In the genomic region with DNA sequence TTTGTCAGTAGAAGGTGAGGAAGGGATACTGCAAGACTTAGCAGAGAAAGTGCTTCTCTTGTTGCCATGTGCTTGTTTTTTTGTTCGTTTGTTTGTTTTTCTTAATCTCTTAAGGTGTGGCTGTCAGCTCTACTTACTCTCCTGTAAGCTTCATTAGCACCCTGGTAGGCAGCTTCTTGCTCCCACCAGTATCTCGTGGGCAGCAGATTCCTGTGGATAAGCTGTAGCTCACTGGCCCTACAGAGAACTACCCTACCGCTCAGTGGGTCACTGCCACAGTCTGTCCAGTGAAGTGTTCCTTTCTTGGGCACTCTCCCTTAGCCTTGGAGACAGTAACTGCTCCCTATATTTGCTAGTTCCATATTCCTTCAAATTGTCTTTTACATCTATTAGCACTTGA, we compare ENCODE assay signal across 18 cellular contexts. TPM values are rescaled to one million over a fixed set of nuclear protein-coding genes. Genes with fewer than 3 reads are reported as not detected.
A peak's percentile ranks its signal among the peaks of the same experiment; 100 is the strongest.
DNase-seq lines count a peak whose midpoint lies in the region; ATAC-seq, FAIRE-seq and TF ChIP-seq lines count a peak whose summit lies in the region.
"Had no signal": no experiment of that assay in that cellular context is flagged by ENCODE, and none has a peak within 500 bp of the region (broad histone marks: within the 10 kb centered on the region; RNA-seq: fewer than 3 reads in every experiment).

No MANE protein-coding gene starts in this region.

- no peak for FAIRE-seq in keratinocyte (lab: Jason Lieb, UNC)
- no peak for FAIRE-seq in HepG2 (lab: Jason Lieb, UNC)

- in situ Hi-C loops in HepG2 (cut with HindIII; ENCODE audit: extremely low pct_ligation_motif_present, low pct_unique_long_range_greater_than_20kb): no loop called here

- no peaks in the 10 kb centered on the region for H3F3A ChIP-seq in SK-N-SH (replicated peaks; ENCODE audit: insufficient read depth)

- dilution Hi-C loops in keratinocyte (cut with MboI; ENCODE audit: extremely low pct_ligation_motif_present, low sequenced_read_pairs): no loop called here

- no peak overlapping the region for H3K4me3 ChIP-seq in SK-N-SH (ENCODE audit: low read depth in 2 of 2, low read length in 1 of 2)
- no peak overlapping the region for H3K4me3 ChIP-seq in keratinocyte (ENCODE audit: control insufficient read depth in 2 of 3, extremely low read depth in 1 of 3, insufficient read depth in 2 of 3, low read depth in 1 of 3, low read length in 3 of 3)
- no peak overlapping the region for H3K4me3 ChIP-seq in retinal pigment epithelial cell (ENCODE audit: low read length)
- H3K4me3 ChIP-seq in HepG2 (replicated peaks in 1 of 3; ENCODE audit: insufficient read depth in 1 of 3, low read depth in 2 of 3, low read length in 3 of 3): no peak overlapping the region
- H3K4me3 ChIP-seq: GM23248, SJSA1 had no signal

- no peak for TF ChIP-seq POLR2A in HepG2 (IDR thresholded peaks at IDR 0.05; ENCODE audit: insufficient read depth in 1 of 2, low read depth in 2 of 2, low read length in 2 of 2)

- H3K4me2 ChIP-seq in SK-N-SH (no peak overlapping the region), keratinocyte (ENCODE audit: control insufficient read depth, extremely low read depth, insufficient read depth, low read depth, low read length) (no peak overlapping the region), HepG2 (ENCODE audit: low read depth, low read length) (no peak overlapping the region)

- TF ChIP-seq CTCF in SK-N-SH (IDR thresholded peaks at IDR 0.05) (no peak), keratinocyte (optimal IDR thresholded peaks at IDR 0.05 in 1 of 3, IDR thresholded peaks at IDR 0.05 in 1 of 3, conservative IDR thresholded peaks at IDR 0.05 in 1 of 3; ENCODE audit: extremely low read depth in 1 of 3, insufficient read depth in 2 of 3, low read length in 3 of 3) (no peak), retinal pigment epithelial cell (conservative IDR thresholded peaks at IDR 0.05; ENCODE audit: low read depth, low read length) (no peak), HepG2 (CRISPR knock-in tag; IDR thresholded peaks at IDR 0.05) (no peak)

- H3K9me2 ChIP-seq in SK-N-SH: no peaks in the 10 kb centered on the region

- CTCF ChIA-PET in SK-N-SH (lab: Yijun Ruan, JAX): interaction anchor here (1.4 to 1.5 kb wide), 2 partner anchors 25 to 64 kb away, joined by 3 to 4 read pairs; no protein-coding TSS in a partner anchor
- CTCF ChIA-PET in HepG2 (lab: Yijun Ruan, JAX; ENCODE audit: low intra/inter-chr PET ratio, low total read pairs): no interaction called here

- H3K4me1 Mint-ChIP-seq in activated T-helper 2 cell treated with anti-CD3 and anti-CD28 coated beads, Interferon-gamma antibody, Interleukin-2, Interleukin-4, amounts not matched to agents 10 μg/mL and 5 μg/mL and 100 μg/mL, durations not matched to agents 14 hours and 24 hours and 36 hours (ENCODE audit: low read depth): peaks cover 22% of the 10 kb centered on the region

- POLR2A ChIA-PET in SK-N-SH (lab: Yijun Ruan, JAX) (no interaction called here), HepG2 (lab: Yijun Ruan, JAX) (no interaction called here)

- no peak overlapping the region for H3K4me3 Mint-ChIP-seq in activated T-helper 2 cell treated with anti-CD3 and anti-CD28 coated beads, Interferon-gamma antibody, Interleukin-2, Interleukin-4, amounts not matched to agents 10 μg/mL and 5 μg/mL and 100 μg/mL, durations not matched to agents 14 hours and 24 hours and 36 hours (ENCODE audit: low read depth)

- H3K79me2 ChIP-seq in SK-N-SH (ENCODE audit: insufficient read depth) (peaks cover 97% of the 10 kb centered on the region), keratinocyte (ENCODE audit: control insufficient read depth, insufficient read depth, low read length) (peaks cover 68% of the 10 kb centered on the region), HepG2 (ENCODE audit: insufficient read depth, low read length) (peaks cover 31% of the 10 kb centered on the region)

- H3K9me1 ChIP-seq in keratinocyte (ENCODE audit: control insufficient read depth, extremely low read depth, insufficient read depth, low read length): no peaks in the 10 kb centered on the region

- TF ChIP-seq RAD21 in SK-N-SH (IDR thresholded peaks at IDR 0.05; ENCODE audit: low read length) (no peak), HepG2 (CRISPR knock-in tag; IDR thresholded peaks at IDR 0.05) (no peak)

- ATAC-seq in SK-N-SH treated with all-trans-retinoic acid at 6 μM for 48 hours (0 out of 3 replicates have a peak, but pooled peaks have one; percentile 31), HepG2 (no peak)
- ATAC-seq: PC-3 had no signal

- H3K9me3 ChIP-seq in SK-N-SH (peaks cover 9% of the 10 kb centered on the region; the same call in 1 of the 2 replicates), keratinocyte (ENCODE audit: control insufficient read depth, low read depth, low read length) (no peaks in the 10 kb centered on the region), HepG2 (ENCODE audit: low read length) (peaks cover 9% of the 10 kb centered on the region; the same call in 1 of the 2 replicates)
- H3K9me3 ChIP-seq: SJSA1 had no signal

- WGBS in SK-N-SH (ENCODE audit: low lambda C conversion rate): 90% methylated on average over 3 of the region's 3 CpGs
- 62% methylated on average over 3 of the region's 3 CpGs for WGBS in HepG2 (ENCODE audit: low lambda C conversion rate)

- no peaks in the 10 kb centered on the region for H3K27me3 Mint-ChIP-seq in activated T-helper 2 cell treated with anti-CD3 and anti-CD28 coated beads, Interferon-gamma antibody, Interleukin-2, Interleukin-4, amounts not matched to agents 10 μg/mL and 5 μg/mL and 100 μg/mL, durations not matched to agents 14 hours and 24 hours and 36 hours (ENCODE audit: low read depth)

- no peaks in the 10 kb centered on the region; the same call in 1 of the 2 replicates for H4K20me1 ChIP-seq in SK-N-SH (ENCODE audit: insufficient read depth)
- H4K20me1 ChIP-seq in keratinocyte (ENCODE audit: control insufficient read depth, extremely low read depth, insufficient read depth, low read length): no peaks in the 10 kb centered on the region
- no peaks in the 10 kb centered on the region for H4K20me1 ChIP-seq in HepG2 (ENCODE audit: insufficient read depth, low read length)

- H3K27me3 ChIP-seq in SK-N-SH (ENCODE audit: insufficient read depth) (no peaks in the 10 kb centered on the region), keratinocyte (ENCODE audit: control insufficient read depth, extremely low read depth, insufficient read depth, low read length) (no peaks in the 10 kb centered on the region), HepG2 (ENCODE audit: control insufficient read depth in 1 of 2, insufficient read depth in 2 of 2, low read length in 2 of 2) (no peaks in the 10 kb centered on the region)
- H3K27me3 ChIP-seq: SJSA1 had no signal

- H3K36me3 ChIP-seq in SK-N-SH (replicated peaks in 1 of 2; ENCODE audit: control insufficient read depth in 1 of 2, insufficient read depth in 2 of 2, low read length in 1 of 2) (peaks cover 0 to 7% of the 10 kb centered on the region in 2 experiments), keratinocyte (ENCODE audit: control insufficient read depth in 2 of 2, extremely low read depth in 1 of 2, insufficient read depth in 2 of 2, low read length in 2 of 2) (no peaks in the 10 kb centered on the region), HepG2 (replicated peaks in 1 of 2; ENCODE audit: control insufficient read depth in 1 of 2, insufficient read depth in 2 of 2, low read length in 2 of 2) (no peaks in the 10 kb centered on the region)
- H3K36me3 ChIP-seq: SJSA1 had no signal

- H3K9me3 Mint-ChIP-seq in activated T-helper 2 cell treated with anti-CD3 and anti-CD28 coated beads, Interferon-gamma antibody, Interleukin-2, Interleukin-4, amounts not matched to agents 10 μg/mL and 5 μg/mL and 100 μg/mL, durations not matched to agents 14 hours and 24 hours and 36 hours: peaks cover 36% of the 10 kb centered on the region

- intact Hi-C loops in activated T-helper 2 cell treated with anti-CD3 and anti-CD28 coated beads, Interferon-gamma antibody, Interleukin-2, Interleukin-4, amounts not matched to agents 10 μg/mL and 5 μg/mL and 100 μg/mL, durations not matched to agents 14 hours and 24 hours and 36 hours (cut with micrococcal nuclease): no loop called here
- intact Hi-C loops in HepG2 (cut with micrococcal nuclease; ENCODE audit: unreplicated experiment): no loop called here

- H3K4me1 ChIP-seq in SK-N-SH (ENCODE audit: control insufficient read depth in 1 of 2, insufficient read depth in 2 of 2, low read depth in 1 of 2, low read length in 1 of 2) (peaks cover 0 to 11% of the 10 kb centered on the region in 2 experiments; a peak in 3 of 4 replicates), keratinocyte (ENCODE audit: control insufficient read depth, extremely low read depth, insufficient read depth, low read length) (peaks cover 20% of the 10 kb centered on the region), HepG2 (ENCODE audit: insufficient read depth, low read length) (peaks cover 7% of the 10 kb centered on the region)
- H3K4me1 ChIP-seq: SJSA1 had no signal

- TF ChIP-seq EP300 in SK-N-SH (IDR thresholded peaks at IDR 0.05; ENCODE audit: borderline replicate concordance in 1 of 2, low read depth in 1 of 2, low read length in 1 of 2): no peak
- TF ChIP-seq EP300 in HepG2 (IDR thresholded peaks at IDR 0.05; ENCODE audit: low read depth in 2 of 2, low read length in 2 of 2): no peak
- TF ChIP-seq EP300 in HepG2 (CRISPR knock-in tag; IDR thresholded peaks at IDR 0.05; ENCODE audit: borderline replicate concordance): no peak

- peaks cover 59% of the 10 kb centered on the region for H3K36me3 Mint-ChIP-seq in activated T-helper 2 cell treated with anti-CD3 and anti-CD28 coated beads, Interferon-gamma antibody, Interleukin-2, Interleukin-4, amounts not matched to agents 10 μg/mL and 5 μg/mL and 100 μg/mL, durations not matched to agents 14 hours and 24 hours and 36 hours (ENCODE audit: low read depth)

- no peak for DNase-seq in SK-N-SH
- peak; percentile 26 for DNase-seq in astrocyte of the hippocampus (ENCODE audit: low read depth, low spot score)
- no peak for DNase-seq in keratinocyte (ENCODE audit: low read depth, low spot score)
- peak; percentile 26 for DNase-seq in retinal pigment epithelial cell (ENCODE audit: low read depth)
- no peak for DNase-seq in stimulated activated CD4-positive, alpha-beta T cell treated with anti-CD3 and anti-CD28 coated beads, Interleukin-2, amount 100 ng/mL, for 24 hours
- no peak for DNase-seq in activated T-helper 2 cell treated with anti-CD3 and anti-CD28 coated beads, Interferon-gamma antibody, Interleukin-2, Interleukin-4, amounts not matched to agents 10 μg/mL and 5 μg/mL and 100 μg/mL, durations not matched to agents 14 hours and 24 hours and 36 hours (ENCODE audit: low spot score)
- no peak for DNase-seq in HepG2 (ENCODE audit: low spot score)
- DNase-seq: AML-193, Calu3, GM23248, KG1, NCI-H1105, NCI-H1694 treated with DMSO at 0.1 percent for 48 hours, NCI-H510A treated with DMSO at 0.1 percent for 48 hours, PC-3 had no signal

- BruUV-seq in HepG2 (replicated peaks; lab: Mats Ljungman, UMichigan): no TSS peak

- H3K27ac ChIP-seq in SK-N-SH (ENCODE audit: low read depth in 2 of 2, low read length in 1 of 2) (no peak overlapping the region), keratinocyte (ENCODE audit: control insufficient read depth, insufficient read depth, low read length) (no peak overlapping the region), HepG2 (ENCODE audit: extremely low read length, insufficient read depth, low read length) (no peak overlapping the region)
- H3K27ac ChIP-seq: GM23248, HL-60, SJSA1 had no signal

- H3K9ac ChIP-seq in SK-N-SH (no peak overlapping the region), keratinocyte (ENCODE audit: control insufficient read depth, extremely low read depth, insufficient read depth, low read length) (no peak overlapping the region), HepG2 (ENCODE audit: insufficient read depth, low read depth, low read length) (no peak overlapping the region)
- H3K9ac ChIP-seq: GM23248 had no signal

- no peak overlapping the region for H3K27ac Mint-ChIP-seq in activated T-helper 2 cell treated with anti-CD3 and anti-CD28 coated beads, Interferon-gamma antibody, Interleukin-2, Interleukin-4, amounts not matched to agents 10 μg/mL and 5 μg/mL and 100 μg/mL, durations not matched to agents 14 hours and 24 hours and 36 hours

- H2AFZ ChIP-seq in SK-N-SH (ENCODE audit: low read depth) (no peak overlapping the region), keratinocyte (ENCODE audit: control insufficient read depth, low read length) (peak overlapping the region; percentile 61), HepG2 (ENCODE audit: low read length) (no peak overlapping the region)
- H2AFZ ChIP-seq: GM23248 had no signal

RNA-seq across cellular contexts. Expression of gene VRK1, which starts 30.1 kb away (rescaled TPM):
- 8.6 and 9.1 TPM in 2 replicates for polyA plus RNA-seq in SK-N-SH (2012; rRNA removed)
- 11.5 and 15.9 TPM in 2 replicates for polyA plus RNA-seq in SK-N-SH (2012; cell fraction: cytosol; rRNA removed)
- 3.9 and 6.4 TPM in 2 replicates for polyA plus RNA-seq in SK-N-SH (2012; cell fraction: nucleus; rRNA removed)
- polyA plus RNA-seq in keratinocyte: 8.6 to 27.1 TPM (median 18.6 TPM) in 3 replicates
- 10.6 TPM for polyA plus RNA-seq in keratinocyte (2011; ENCODE audit: low read depth)
- polyA plus RNA-seq in keratinocyte (2011; cell fraction: cytosol; rRNA removed): 9.1 and 14.1 TPM in 2 replicates
- 11.4 and 15.6 TPM in 2 replicates for polyA plus RNA-seq in keratinocyte (2011; cell fraction: nucleus; rRNA removed)
- polyA plus RNA-seq in keratinocyte (2012; ENCODE audit: low replicate concordance): 5.9 and 19.9 TPM in 2 replicates
- polyA minus RNA-seq in keratinocyte: 0.92 to 35.9 TPM (median 8.6 TPM) in 3 replicates
- 5.6 TPM for polyA minus RNA-seq in keratinocyte (2011; cell fraction: cytosol; rRNA and poly(A)+ RNA removed)
- polyA minus RNA-seq in keratinocyte (2011; cell fraction: nucleus; rRNA and poly(A)+ RNA removed): 8.1 and 14.1 TPM in 2 replicates
- 67.8 and 70.4 TPM in 2 replicates for total RNA-seq in activated T-helper 2 cell treated with anti-CD3 and anti-CD28 coated beads, Interferon-gamma antibody, Interleukin-2, Interleukin-4, amounts not matched to agents 10 μg/mL and 5 μg/mL and 100 μg/mL, durations not matched to agents 14 hours and 24 hours and 36 hours
- 51.3 and 60.9 TPM in 2 replicates for total RNA-seq in HepG2 (2016; rRNA removed; fragmentation: Illumina TruSeq; extraction: Trizol)
- total RNA-seq in HepG2 (2016; cell fraction: cytosol; rRNA removed; fragmentation: Illumina TruSeq; extraction: Trizol; ENCODE audit: low read depth): 159 and 190 TPM in 2 replicates
- total RNA-seq in HepG2 (2016; cell fraction: insoluble cytoplasmic fraction; rRNA removed; fragmentation: Illumina TruSeq; extraction: Trizol): 58.7 and 61.0 TPM in 2 replicates
- 78.3 and 96.8 TPM in 2 replicates for total RNA-seq in HepG2 (2016; cell fraction: membrane; rRNA removed; fragmentation: Illumina TruSeq; extraction: Trizol)
- total RNA-seq in HepG2 (2016; cell fraction: nucleus; rRNA removed; fragmentation: Illumina TruSeq; extraction: Trizol): 51.3 and 54.6 TPM in 2 replicates
- polyA plus RNA-seq in HepG2 (2011; rRNA removed): 3.3 and 7.9 TPM in 2 replicates
- 3.5 and 3.7 TPM in 2 replicates for polyA plus RNA-seq in HepG2 (2011; cell fraction: cytosol; rRNA removed)
- polyA plus RNA-seq in HepG2 (2011; cell fraction: nucleus; rRNA removed): 2.5 and 4.9 TPM in 2 replicates
- polyA plus RNA-seq in HepG2 (2012): 6.0 and 14.0 TPM in 2 replicates
- 3.9 and 4.2 TPM in 2 replicates for polyA plus RNA-seq in HepG2 (2016; cell fraction: cytosol; fragmentation: Illumina TruSeq; extraction: Trizol; ENCODE audit: low read depth)
- polyA plus RNA-seq in HepG2 (2016; cell fraction: insoluble cytoplasmic fraction; fragmentation: Illumina TruSeq; extraction: Trizol; ENCODE audit: low read depth): 50.3 and 57.0 TPM in 2 replicates
- 4.0 and 6.2 TPM in 2 replicates for polyA plus RNA-seq in HepG2 (2016; cell fraction: membrane; fragmentation: Illumina TruSeq; extraction: Trizol; ENCODE audit: low read depth)
- 26.4 and 41.3 TPM in 2 replicates for polyA plus RNA-seq in HepG2 (2016; cell fraction: nucleus; fragmentation: Illumina TruSeq; extraction: Trizol; ENCODE audit: insufficient read depth, low read depth)
- polyA minus RNA-seq in HepG2 (2011; rRNA and poly(A)+ RNA removed; ENCODE audit: low replicate concordance): 4.6 and 22.0 TPM in 2 replicates
- 11.9 and 12.9 TPM in 2 replicates for polyA minus RNA-seq in HepG2 (2011; cell fraction: cytosol; rRNA and poly(A)+ RNA removed)
- polyA minus RNA-seq in HepG2 (2011; cell fraction: nucleus; rRNA and poly(A)+ RNA removed): 30.6 TPM in 2 replicates

Comparison
In these comparisons a context has a peak if more than half of its experiments do, and no peak if none do; other contexts are left out.
1. DNase-seq: peak in astrocyte of the hippocampus (single experiment) and retinal pigment epithelial cell (single experiment); none in SK-N-SH (single experiment), keratinocyte (single experiment), stimulated activated CD4-positive, alpha-beta T cell treated with anti-CD3 and anti-CD28 coated beads, Interleukin-2, amount 100 ng/mL, for 24 hours (0 of 2), activated T-helper 2 cell treated with anti-CD3 and anti-CD28 coated beads, Interferon-gamma antibody, Interleukin-2, Interleukin-4, amounts not matched to agents 10 μg/mL and 5 μg/mL and 100 μg/mL, durations not matched to agents 14 hours and 24 hours and 36 hours (single experiment) and HepG2 (single experiment).